Comparison of ENCODE assay signal across 8 cellular contexts in genomic region chr2:9003366-9003615, GRCh38. TPM values are rescaled to one million over a fixed set of nuclear protein-coding genes. Genes with fewer than 3 reads are reported as not detected.
DNase-seq lines count a peak whose midpoint lies in the region; ATAC-seq and TF ChIP-seq lines count a peak whose summit lies in the region.

No MANE protein-coding gene starts in this region.

- POLR2A ChIA-PET in IMR-90 (lab: Charles Lee; ENCODE audit: unreplicated experiment): no interaction called here

- H3K4me2 ChIP-seq in IMR-90 (ENCODE audit: low read depth, low read length) (no peak overlapping the region), mesenchymal stem cell (ENCODE audit: low read length, poor library complexity, severe bottlenecking) (peak overlapping the region; percentile 74)

- peak overlapping the region; percentile 71 for H2AK9ac ChIP-seq in IMR-90 (replicated peaks; ENCODE audit: low read depth, low read length, poor library complexity)

- H3K4me1 ChIP-seq in IMR-90 (ENCODE audit: control insufficient read depth, insufficient read depth, low read length) (peaks cover 5% of the 10 kb centered on the region; the same call in 1 of the 2 replicates), mesenchymal stem cell (ENCODE audit: control insufficient read depth, insufficient read depth, low read depth, low read length) (no peaks in the 10 kb centered on the region), tibial nerve (peaks cover 0 to 20% (median 4%) of the 10 kb centered on the region in 4 donors)

- 0% methylated on average over 4 of the region's 25 CpGs; no CpG with 5 or more reads in 1 of the 2 experiments for WGBS in IMR-90 (ENCODE audit: extremely low coverage in 2 of 2, insufficient read length in 1 of 2), 2 experiments
- no CpG with 5 or more reads among the region's 25 CpGs for WGBS in mesenchymal stem cell
- WGBS in tibial nerve, 2 donors: 0% methylated on average over 1 to 3 of the region's 25 CpGs

- intact Hi-C loops in IMR-90 (cut with micrococcal nuclease): loop anchor here (2.0 to 5.0 kb wide), 2 partner anchors 131 to 136 kb away; no protein-coding TSS in a partner anchor

- H3K4ac ChIP-seq in IMR-90 (ENCODE audit: low read depth, low read length) (no peak overlapping the region), mesenchymal stem cell (ENCODE audit: low read depth in 1 of 2, low read length in 2 of 2) (peak overlapping the region in 1 of 2 experiments; percentile 24)

- H3K27me3 ChIP-seq in IMR-90 (ENCODE audit: control insufficient read depth, insufficient read depth, low read length) (no peaks in the 10 kb centered on the region), mesenchymal stem cell (ENCODE audit: control insufficient read depth in 1 of 2, insufficient read depth in 1 of 2, low read length in 2 of 2) (no peaks in the 10 kb centered on the region), tibial nerve (no peaks in the 10 kb centered on the region)

- TF ChIP-seq RAD21 in IMR-90 (IDR thresholded peaks at IDR 0.05; ENCODE audit: low read length): no peak

- TF ChIP-seq POLR2A in IMR-90 (IDR thresholded peaks at IDR 0.05; ENCODE audit: low read depth, low read length): no peak
- no peak for TF ChIP-seq POLR2A in tibial nerve (IDR thresholded peaks at IDR 0.05)

- CTCF ChIA-PET in IMR-90 (lab: Yijun Ruan, JAX): no interaction called here

- H3K23ac ChIP-seq in IMR-90 (ENCODE audit: low read depth, low read length) (no peak overlapping the region), mesenchymal stem cell (ENCODE audit: low read length in 2 of 2) (no peak overlapping the region)

- H3K9ac ChIP-seq in IMR-90 (ENCODE audit: low read depth, low read length) (peak overlapping the region; percentile 54), mesenchymal stem cell (ENCODE audit: low read length) (peak overlapping the region; percentile 79)

- TF ChIP-seq EP300 in tibial nerve (IDR thresholded peaks at IDR 0.05): no peak

- no peak overlapping the region for H3K56ac ChIP-seq in IMR-90 (ENCODE audit: extremely low read depth, insufficient read depth, low read length)

- peaks cover 8% of the 10 kb centered on the region; the same call in 1 of the 2 replicates for H4K20me1 ChIP-seq in IMR-90 (ENCODE audit: insufficient read depth, low read length)

- no peak overlapping the region for H3K18ac ChIP-seq in IMR-90 (ENCODE audit: low read depth, low read length)
- peak overlapping the region; percentile 78 to 91 for H3K18ac ChIP-seq in mesenchymal stem cell (ENCODE audit: low read depth in 1 of 2, low read length in 2 of 2)

- no peak overlapping the region for H4K5ac ChIP-seq in IMR-90 (ENCODE audit: low read depth, low read length)

- no peak overlapping the region for H2BK15ac ChIP-seq in IMR-90 (ENCODE audit: low read depth, low read length)
- peak overlapping the region; percentile 50 for H2BK15ac ChIP-seq in mesenchymal stem cell (ENCODE audit: low read depth, poor library complexity, severe bottlenecking)

- H3K36me3 ChIP-seq in IMR-90 (ENCODE audit: control insufficient read depth, insufficient read depth, low read length): no peaks in the 10 kb centered on the region
- H3K36me3 ChIP-seq in mesenchymal stem cell (ENCODE audit: control insufficient read depth in 1 of 2, insufficient read depth in 2 of 2, low read depth in 1 of 2, low read length in 2 of 2): no peaks in the 10 kb centered on the region
- no peaks in the 10 kb centered on the region for H3K36me3 ChIP-seq in tibial nerve

- BruUV-seq in IMR-90 (replicated peaks; lab: Mats Ljungman, UMichigan): no TSS peak

- H2AFZ ChIP-seq in IMR-90 (replicated peaks; ENCODE audit: low read length, poor library complexity) (peak overlapping the region; percentile 91), mesenchymal stem cell (ENCODE audit: low read depth, low read length) (peak overlapping the region; percentile 2)

- H3K9me3 ChIP-seq in IMR-90 (ENCODE audit: control insufficient read depth, insufficient read depth, low read length) (no peaks in the 10 kb centered on the region), mesenchymal stem cell (ENCODE audit: control insufficient read depth, low read length) (no peaks in the 10 kb centered on the region), tibial nerve (no peaks in the 10 kb centered on the region)

- H3K27ac ChIP-seq in IMR-90 (ENCODE audit: insufficient read depth, low read length): peak overlapping the region; percentile 49; the same call in 1 of the 2 replicates
- no peak overlapping the region for H3K27ac ChIP-seq in mesenchymal stem cell (ENCODE audit: low read length, poor library complexity, severe bottlenecking)
- H3K27ac ChIP-seq in tibial nerve: peak overlapping the region; percentile 81 to 94 (median 92)

- H4K8ac ChIP-seq in IMR-90 (ENCODE audit: low read depth in 2 of 2, low read length in 2 of 2) (no peak overlapping the region), mesenchymal stem cell (ENCODE audit: low read length) (peak overlapping the region; percentile 81)

- H2AK5ac ChIP-seq in IMR-90 (ENCODE audit: low read depth, low read length) (no peak overlapping the region), mesenchymal stem cell (ENCODE audit: low read length, severe bottlenecking) (no peak overlapping the region)

- peaks cover 8% of the 10 kb centered on the region for H3K9me1 ChIP-seq in IMR-90 (ENCODE audit: insufficient read depth, low read length)

- H3K4me3 ChIP-seq in IMR-90 (ENCODE audit: insufficient read depth, low read depth, low read length) (peak overlapping the region; percentile 77), cardiac fibroblast (replicated peaks in 1 of 2; ENCODE audit: low read depth in 2 of 2, low read length in 2 of 2) (peak overlapping the region; percentile 67 to 79), mesenchymal stem cell (ENCODE audit: insufficient read depth in 1 of 2, low read depth in 1 of 2, low read length in 2 of 2) (peak overlapping the region; percentile 89 to 91), tibial nerve (peak overlapping the region; percentile 64 to 73 (median 67))

- in situ Hi-C loops in IMR-90 (cut with MboI; ENCODE audit: low sequenced_read_pairs): no loop called here

- TF ChIP-seq CTCF in IMR-90 (conservative IDR thresholded peaks at IDR 0.05; ENCODE audit: low read depth, low read length) (no peak), cardiac fibroblast (IDR thresholded peaks at IDR 0.05; ENCODE audit: low read depth, low read length) (no peak), tibial nerve (IDR thresholded peaks at IDR 0.05) (no peak)

- dilution Hi-C loops in IMR-90 (cut with HindIII; ENCODE audit: low sequenced_read_pairs, unreplicated experiment): no loop called here

- peak overlapping the region; percentile 68 for H2BK5ac ChIP-seq in IMR-90 (ENCODE audit: low read depth, low read length, poor library complexity, severe bottlenecking)
- H2BK5ac ChIP-seq in mesenchymal stem cell (ENCODE audit: low read depth, low read length, poor library complexity, severe bottlenecking): no peak overlapping the region

- no peak overlapping the region; the same call in 1 of the 2 replicates for H4K91ac ChIP-seq in IMR-90 (ENCODE audit: insufficient read depth, low read depth, low read length)
- peak overlapping the region; percentile 74 for H4K91ac ChIP-seq in mesenchymal stem cell (ENCODE audit: low read length)

- H2BK120ac ChIP-seq in IMR-90 (ENCODE audit: low read depth, low read length) (no peak overlapping the region), mesenchymal stem cell (ENCODE audit: low read depth, low read length) (no peak overlapping the region)

- DNase-seq in IMR-90: no peak
- DNase-seq in cardiac fibroblast (ENCODE audit: low read depth in 2 of 2): no peak
- no peak for DNase-seq in mesenchymal stem cell
- DNase-seq in tibial nerve (ENCODE audit: low spot score in 2 of 2): no peak
- no peak for DNase-seq in mesenteric fat pad (ENCODE audit: low spot score)
- no peak for DNase-seq in HK-2 (ENCODE audit: unreplicated experiment)
- DNase-seq in left lobe of liver (ENCODE audit: low spot score): no peak

- H3K79me1 ChIP-seq in IMR-90 (ENCODE audit: low read depth in 1 of 2, low read length in 2 of 2): peaks cover 25 to 51% of the 10 kb centered on the region in 2 experiments
- H3K79me1 ChIP-seq in mesenchymal stem cell (replicated peaks; ENCODE audit: low read length, poor library complexity, severe bottlenecking): peaks cover 8% of the 10 kb centered on the region

- ATAC-seq in IMR-90 (ENCODE audit: low read depth) (no peak), HG02623 (IDR thresholded peaks at IDR 0.05; ENCODE audit: unreplicated experiment) (no peak), left lobe of liver (no peak)

- H3K14ac ChIP-seq in IMR-90 (replicated peaks; ENCODE audit: low read depth, low read length): no peak overlapping the region
- peak overlapping the region in 1 of 2 experiments; percentile 98 for H3K14ac ChIP-seq in mesenchymal stem cell (ENCODE audit: low read length in 2 of 2)

- peak overlapping the region in 1 of 2 experiments; percentile 47 for H2BK12ac ChIP-seq in mesenchymal stem cell (ENCODE audit: low read length in 2 of 2)

- no peak overlapping the region for H2BK20ac ChIP-seq in IMR-90 (ENCODE audit: low read depth, low read length)

TF ChIP-seq in IMR-90, 13 proteins besides CTCF, POLR2A, EP300 and RAD21:
- TF ChIP-seq MAFK (IDR thresholded peaks at IDR 0.05; ENCODE audit: low read depth, low read length): no peak

RNA-seq across cellular contexts. Expression of gene MBOAT2, which starts 0.2 kb away (rescaled TPM):
- total RNA-seq in IMR-90 (2012; rRNA removed) (91.7 and 102 TPM in 2 replicates), tibial nerve (10 to 100 TPM; 23.7 to 56.2 (median 45.5) TPM), mesenteric fat pad (5.5 TPM), left lobe of liver (0.91 TPM)
- 33.0 and 33.9 TPM in 2 replicates for polyA plus RNA-seq in IMR-90 (2012; rRNA removed)
- 6.0 and 6.4 TPM in 2 replicates for polyA plus RNA-seq in IMR-90 (2012; cell fraction: cytosol; rRNA removed)
- 30.6 and 203 TPM in 2 replicates for polyA plus RNA-seq in IMR-90 (2012; cell fraction: nucleus; rRNA removed; ENCODE audit: low replicate concordance)
- polyA plus RNA-seq in mesenchymal stem cell (2013, experiment 1 of 2): 17.4 TPM
- polyA plus RNA-seq in mesenchymal stem cell (2013, experiment 2 of 2): 19.2 TPM
